Comparison of ENCODE assay signal across 8 cellular contexts in genomic region chr1:1402081-1402900, GRCh38. TPM values are rescaled to one million over a fixed set of nuclear protein-coding genes. Genes with fewer than 3 reads are reported as not detected.
DNase-seq lines count a peak whose midpoint lies in the region; ATAC-seq and TF ChIP-seq lines count a peak whose summit lies in the region.

No MANE protein-coding gene starts in this region.

- no peaks in the 10 kb centered on the region for H3K9me2 ChIP-seq in SU-DHL-6 (replicated peaks; ENCODE audit: insufficient read depth, low read length)

- H3K27ac ChIP-seq in SU-DHL-6 (ENCODE audit: low read depth, low read length) (no peak overlapping the region), neural progenitor cell (no peak overlapping the region)

- no peak overlapping the region for H2AFZ ChIP-seq in SU-DHL-6 (ENCODE audit: low read depth, low read length, severe bottlenecking)
- no peak overlapping the region for H2AFZ ChIP-seq in neural progenitor cell (replicated peaks)

- H3K9me3 ChIP-seq in SU-DHL-6 (ENCODE audit: insufficient read depth, low read length) (no peaks in the 10 kb centered on the region), neural progenitor cell (ENCODE audit: low read depth) (no peaks in the 10 kb centered on the region)

- peaks cover 62% of the 10 kb centered on the region for H3K79me2 ChIP-seq in SU-DHL-6 (ENCODE audit: insufficient read depth, low read length)
- peaks cover 74% of the 10 kb centered on the region for H3K79me2 ChIP-seq in neural progenitor cell (ENCODE audit: low read depth)

- peaks cover 30% of the 10 kb centered on the region for H3K36me3 Mint-ChIP-seq in neural progenitor cell

- peak overlapping the region; percentile 96 for H3K4me3 Mint-ChIP-seq in neural progenitor cell

- H3K36me3 ChIP-seq in SU-DHL-6 (ENCODE audit: low read length), result peaks cover 11% of the 10 kb centered on the region; the same call in 1 of the 2 replicates
- H3K36me3 ChIP-seq in neural progenitor cell, result peaks cover 10% of the 10 kb centered on the region

- H3K27me3 Mint-ChIP-seq in neural progenitor cell (ENCODE audit: insufficient read depth, low read depth), result peaks cover 8% of the 10 kb centered on the region

- H3K9ac ChIP-seq in SU-DHL-6 (ENCODE audit: low read length), result no peak overlapping the region
- no peak overlapping the region for H3K9ac ChIP-seq in neural progenitor cell

- H3K27ac Mint-ChIP-seq in neural progenitor cell, result no peak overlapping the region

- no peaks in the 10 kb centered on the region for H4K20me1 ChIP-seq in SU-DHL-6 (ENCODE audit: low read depth, low read length)
- peaks cover 22% of the 10 kb centered on the region for H4K20me1 ChIP-seq in neural progenitor cell (ENCODE audit: low read depth)

- H3F3A ChIP-seq in SU-DHL-6 (ENCODE audit: insufficient read depth) (peaks cover 19% of the 10 kb centered on the region; the same call in 1 of the 2 replicates), neural progenitor cell (ENCODE audit: low read depth) (peaks cover 54% of the 10 kb centered on the region)

- H3K9me3 Mint-ChIP-seq in neural progenitor cell, result no peaks in the 10 kb centered on the region

- TF ChIP-seq CTCF in SU-DHL-6 (IDR thresholded peaks at IDR 0.05; ENCODE audit: insufficient read depth, low read length, poor library complexity, severe bottlenecking) (peak; percentile 46), neural progenitor cell (IDR thresholded peaks at IDR 0.05) (peak; percentile 67)

- H3K4me2 ChIP-seq in SU-DHL-6 (ENCODE audit: low read depth, low read length, poor library complexity, severe bottlenecking) (no peak overlapping the region), neural progenitor cell (no peak overlapping the region)

- H3K4me1 Mint-ChIP-seq in neural progenitor cell, result peaks cover 27% of the 10 kb centered on the region

- peaks cover 19% of the 10 kb centered on the region for H3K4me1 ChIP-seq in neural progenitor cell

- H3K27me3 ChIP-seq in SU-DHL-6 (ENCODE audit: low read length) (no peaks in the 10 kb centered on the region), neural progenitor cell (no peaks in the 10 kb centered on the region)

- H3K4me3 ChIP-seq in SU-DHL-6 (ENCODE audit: insufficient read depth, low read length, poor library complexity, severe bottlenecking) (no peak overlapping the region), neural progenitor cell (no peak overlapping the region)

- DNase-seq in NCI-H1436 (lab: John Stamatoyannopoulos, UW) (peak; percentile 30), NCI-H1436 treated with DMSO at 0.1 percent for 48 hours (lab: John Stamatoyannopoulos, UW) (no peak), HUDEP-2 (lab: John Stamatoyannopoulos, UW; ENCODE audit: unreplicated experiment in 76 of 76) (peak in 53 of 76 experiments; percentile 2 to 66 (median 32)), dermis microvascular lymphatic vessel endothelial cell (ENCODE audit: low read depth in 2 of 2) (peak; percentile 49 to 83), neural progenitor cell (ENCODE audit: low spot score) (peak; percentile 77), cerebellum (ENCODE audit: low spot score) (no peak)

- ATAC-seq in HG03571 (IDR thresholded peaks at IDR 0.05; ENCODE audit: unreplicated experiment), result no peak

RNA-seq across cellular contexts. Expression of gene CCNL2, which starts 3.2 kb away (rescaled TPM):
- total RNA-seq in dermis microvascular lymphatic vessel endothelial cell, result 44.2 and 73.3 TPM in 2 replicates
- total RNA-seq in neural progenitor cell (ENCODE audit: low replicate concordance), result 143 and 198 TPM in 2 replicates
- 197 TPM for total RNA-seq in cerebellum

RNA-seq across cellular contexts. Expression of gene MRPL20, which starts 4.8 kb away (rescaled TPM):
- total RNA-seq in dermis microvascular lymphatic vessel endothelial cell, result 88.1 and 95.9 TPM in 2 replicates
- total RNA-seq in neural progenitor cell (ENCODE audit: low replicate concordance), result 89.0 and 96.1 TPM in 2 replicates
- total RNA-seq in cerebellum, result 31.9 TPM

RNA-seq across cellular contexts. Expression of gene ANKRD65, which starts 18.8 kb away (rescaled TPM):
- 0.25 and 0.26 TPM in 2 replicates for total RNA-seq in dermis microvascular lymphatic vessel endothelial cell
- total RNA-seq in neural progenitor cell (ENCODE audit: low replicate concordance), result 0.15 and 1.7 TPM in 2 replicates
- total RNA-seq in cerebellum, result 1.1 TPM

RNA-seq across cellular contexts. Expression of gene AURKAIP1, which starts 27.3 kb away (rescaled TPM):
- 75.2 and 83.3 TPM in 2 replicates for total RNA-seq in dermis microvascular lymphatic vessel endothelial cell
- 26.4 and 82.2 TPM in 2 replicates for total RNA-seq in neural progenitor cell (ENCODE audit: low replicate concordance)
- total RNA-seq in cerebellum, result 16.8 TPM

RNA-seq across cellular contexts. Expression of gene VWA1, which starts 33.2 kb away (rescaled TPM):
- total RNA-seq in dermis microvascular lymphatic vessel endothelial cell, result 6.9 and 7.7 TPM in 2 replicates
- 2.4 and 7.0 TPM in 2 replicates for total RNA-seq in neural progenitor cell (ENCODE audit: low replicate concordance)
- 7.8 TPM for total RNA-seq in cerebellum

Comparison
In these comparisons a context has a peak if more than half of its experiments do, and no peak if none do; other contexts are left out.
1. DNase-seq: peak in NCI-H1436 (single experiment), HUDEP-2 (53 of 76), dermis microvascular lymphatic vessel endothelial cell (2 of 2) and neural progenitor cell (single experiment); none in NCI-H1436 treated with DMSO at 0.1 percent for 48 hours (single experiment) and cerebellum (single experiment).